In genomic region chr2:8488001-8488738, GRCh38 we compare ENCODE assay signal across 1 cellular context.
TF ChIP-seq lines count a peak whose summit lies in the region.

No MANE protein-coding gene starts in this region.

TF ChIP-seq in GM12878, 131 proteins besides CTCF, POLR2A, EP300 and RAD21 (continued from another document):
- TF ChIP-seq MLLT1 (IDR thresholded peaks at IDR 0.05) (peak; percentile 63; the same call in 1 of the 2 replicates), SUPT20H (IDR thresholded peaks at IDR 0.05; ENCODE audit: borderline replicate concordance, control insufficient read depth, low read depth, low read length) (no peak), E2F4 (IDR thresholded peaks at IDR 0.05; ENCODE audit: low read depth, low read length) (no peak)
